16 cellular contexts compared by ENCODE assay signal in the genomic region with DNA sequence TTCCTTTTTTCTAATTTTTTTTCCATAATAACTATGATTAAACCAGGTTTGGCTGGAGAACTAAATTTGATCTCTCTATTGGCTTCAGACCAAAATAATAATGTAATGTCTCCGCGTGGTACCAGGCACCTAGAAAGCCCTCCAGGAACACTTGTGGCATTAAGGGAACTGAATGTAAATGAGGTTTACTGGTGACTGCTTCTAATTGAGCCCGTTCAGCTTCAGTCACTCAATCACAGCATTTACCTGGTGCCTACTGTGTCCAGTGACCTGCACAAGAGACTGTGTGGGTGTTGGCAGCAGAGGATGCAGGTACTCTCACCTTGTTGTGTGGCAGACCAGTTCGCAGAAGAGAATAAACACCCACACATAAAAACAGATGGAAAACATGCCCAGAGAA.
DNase-seq lines count a peak whose midpoint lies in the region; FAIRE-seq and TF ChIP-seq lines count a peak whose summit lies in the region.
"Had no signal": no experiment of that assay in that cellular context is flagged by ENCODE, and none has a peak within 500 bp of the region (broad histone marks: within the 10 kb centered on the region; RNA-seq: fewer than 3 reads in every experiment).

No MANE protein-coding gene starts in this region.

- H3K36me3 ChIP-seq in mammary epithelial cell (ENCODE audit: insufficient read depth, low read length) (no peaks in the 10 kb centered on the region), breast epithelium (no peaks in the 10 kb centered on the region), SK-N-SH (replicated peaks in 1 of 2; ENCODE audit: control insufficient read depth in 1 of 2, insufficient read depth in 2 of 2, low read length in 1 of 2) (no peaks in the 10 kb centered on the region)
- H3K36me3 ChIP-seq: BLaER1 treated with 17β-estradiol and CSF1 and Interleukin-3, amounts not matched to agents 10 nM and 100 nM had no signal

- no peaks in the 10 kb centered on the region for H3F3A ChIP-seq in SK-N-SH (replicated peaks; ENCODE audit: insufficient read depth)

- in situ Hi-C loops in mammary epithelial cell (cut with MboI; ENCODE audit: low sequenced_read_pairs in 2 of 2) = no loop called here

- peak; percentile 1 for DNase-seq in NCI-H1092 treated with DMSO at 0.1 percent for 48 hours (lab: John Stamatoyannopoulos, UW)
- no peak for DNase-seq in NCI-H1092 (lab: John Stamatoyannopoulos, UW)
- no peak for DNase-seq in mammary epithelial cell
- no peak for DNase-seq in breast epithelium (ENCODE audit: low spot score in 2 of 2)
- DNase-seq in HTR-8/SVneo (ENCODE audit: insufficient read length, low spot score) = no peak
- DNase-seq in posterior vena cava (ENCODE audit: low spot score) = peak; percentile 13
- DNase-seq in SK-N-SH = no peak
- no peak for DNase-seq in type B pancreatic cell (ENCODE audit: extremely low spot score, unreplicated experiment)
- DNase-seq: CD4-positive, CD25-positive, alpha-beta regulatory T cell; DMS53; GM23248 had no signal

- H3K4me2 ChIP-seq in mammary epithelial cell (ENCODE audit: insufficient read depth, low read depth, low read length) (no peak overlapping the region), SK-N-SH (no peak overlapping the region)

- H2AFZ ChIP-seq in mammary epithelial cell (ENCODE audit: low read depth, low read length) (peak overlapping the region; percentile 29), SK-N-SH (ENCODE audit: low read depth) (no peak overlapping the region)
- H2AFZ ChIP-seq: GM23248 had no signal

- no peaks in the 10 kb centered on the region for H4K20me1 ChIP-seq in mammary epithelial cell (ENCODE audit: insufficient read depth, low read length)
- H4K20me1 ChIP-seq in SK-N-SH (ENCODE audit: insufficient read depth) = no peaks in the 10 kb centered on the region
- H4K20me1 ChIP-seq: BLaER1 treated with 17β-estradiol and CSF1 and Interleukin-3, amounts not matched to agents 10 nM and 100 nM had no signal

- TF ChIP-seq EP300 in SK-N-SH (IDR thresholded peaks at IDR 0.05; ENCODE audit: borderline replicate concordance in 1 of 2, low read depth in 1 of 2, low read length in 1 of 2) = no peak

- H3K27ac Mint-ChIP-seq in type B pancreatic cell = no peak overlapping the region
- H3K27ac Mint-ChIP-seq: CD4-positive, CD25-positive, alpha-beta regulatory T cell had no signal

- WGBS in mammary epithelial cell (ENCODE audit: low coverage, missing lambda C conversion rate) = 35% methylated on average over 4 of the region's 4 CpGs
- WGBS in SK-N-SH (ENCODE audit: low lambda C conversion rate) = 50% methylated on average over 4 of the region's 4 CpGs

- TF ChIP-seq POLR2A in breast epithelium (IDR thresholded peaks at IDR 0.05) = no peak

- H3K9me3 ChIP-seq in mammary epithelial cell (replicated peaks; ENCODE audit: insufficient read depth, low read length) = no peaks in the 10 kb centered on the region
- no peaks in the 10 kb centered on the region for H3K9me3 ChIP-seq in breast epithelium
- H3K9me3 ChIP-seq in SK-N-SH = no peaks in the 10 kb centered on the region

- intact Hi-C loops in mammary epithelial cell (cut with micrococcal nuclease) = no loop called here
- intact Hi-C loops in breast epithelium (cut with DNase I; ENCODE audit: low total_unique reads) = no loop called here
- intact Hi-C loops in posterior vena cava (cut with DNase I) = no loop called here

- dilution Hi-C loops in mammary epithelial cell (cut with HindIII; ENCODE audit: low sequenced_read_pairs) = no loop called here

- TF ChIP-seq RAD21 in SK-N-SH (IDR thresholded peaks at IDR 0.05; ENCODE audit: low read length) = no peak

- FAIRE-seq in HTR-8/SVneo (lab: Jason Lieb, UNC) = peak; percentile 75
- FAIRE-seq: GM12878, H54 had no signal

- H3K4me3 Mint-ChIP-seq in type B pancreatic cell = no peak overlapping the region

- POLR2A ChIA-PET in SK-N-SH (lab: Yijun Ruan, JAX) = no interaction called here

- H3K9me3 Mint-ChIP-seq in type B pancreatic cell = peaks cover 3% of the 10 kb centered on the region

- CTCF ChIA-PET in mammary epithelial cell (lab: Charles Lee; ENCODE audit: low non-redundant PET) (no interaction called here), SK-N-SH (lab: Yijun Ruan, JAX) (no interaction called here)

- no TSS peak for BruUV-seq in mammary epithelial cell (replicated peaks; lab: Mats Ljungman, UMichigan)

- H3K27ac ChIP-seq in mammary epithelial cell (ENCODE audit: insufficient read depth, low read depth, low read length) (no peak overlapping the region), breast epithelium (no peak overlapping the region), SK-N-SH (ENCODE audit: low read depth in 2 of 2, low read length in 1 of 2) (peak overlapping the region in 1 of 2 experiments; percentile 3; a peak in 1 of 4 replicates)
- H3K27ac ChIP-seq: 22Rv1; BLaER1 treated with 17β-estradiol and CSF1 and Interleukin-3, amounts not matched to agents 10 nM and 100 nM; GM23248; HL-60 had no signal

- H3K27me3 Mint-ChIP-seq in type B pancreatic cell = peaks cover 12% of the 10 kb centered on the region

- H3K9me2 ChIP-seq in SK-N-SH = no peaks in the 10 kb centered on the region

- no peak overlapping the region for H3K4me3 ChIP-seq in mammary epithelial cell (replicated peaks in 1 of 3; ENCODE audit: insufficient read depth in 1 of 3, low read depth in 2 of 3, low read length in 3 of 3)
- H3K4me3 ChIP-seq in breast epithelium = no peak overlapping the region
- H3K4me3 ChIP-seq in SK-N-SH (ENCODE audit: low read depth in 2 of 2, low read length in 1 of 2) = no peak overlapping the region
- H3K4me3 ChIP-seq: BLaER1 treated with 17β-estradiol and CSF1 and Interleukin-3, amounts not matched to agents 10 nM and 100 nM; GM12878; GM23248 had no signal

- H3K79me2 ChIP-seq in mammary epithelial cell (ENCODE audit: insufficient read depth, low read length) (no peaks in the 10 kb centered on the region), SK-N-SH (ENCODE audit: insufficient read depth) (no peaks in the 10 kb centered on the region)

- H3K36me3 Mint-ChIP-seq in type B pancreatic cell = no peaks in the 10 kb centered on the region
- H3K36me3 Mint-ChIP-seq: CD4-positive, CD25-positive, alpha-beta regulatory T cell had no signal

- H3K27me3 ChIP-seq in mammary epithelial cell (ENCODE audit: insufficient read depth, low read length) (no peaks in the 10 kb centered on the region), breast epithelium (no peaks in the 10 kb centered on the region), SK-N-SH (ENCODE audit: insufficient read depth) (no peaks in the 10 kb centered on the region)
- H3K27me3 ChIP-seq: BLaER1 treated with 17β-estradiol and CSF1 and Interleukin-3, amounts not matched to agents 10 nM and 100 nM had no signal

- no peaks in the 10 kb centered on the region for H3K4me1 ChIP-seq in mammary epithelial cell (ENCODE audit: insufficient read depth, low read length)
- H3K4me1 ChIP-seq in breast epithelium = no peaks in the 10 kb centered on the region
- H3K4me1 ChIP-seq in SK-N-SH (ENCODE audit: control insufficient read depth in 1 of 2, insufficient read depth in 2 of 2, low read depth in 1 of 2, low read length in 1 of 2) = peaks cover 0 to 5% of the 10 kb centered on the region in 2 experiments; a peak in 1 of 4 replicates

- H3K9ac ChIP-seq in mammary epithelial cell (ENCODE audit: insufficient read depth, low read length) = no peak overlapping the region
- no peak overlapping the region for H3K9ac ChIP-seq in SK-N-SH
- H3K9ac ChIP-seq: BLaER1 treated with 17β-estradiol and CSF1 and Interleukin-3, amounts not matched to agents 10 nM and 100 nM; GM23248 had no signal

- H3K4me1 Mint-ChIP-seq in type B pancreatic cell (ENCODE audit: unreplicated experiment) = no peaks in the 10 kb centered on the region

- TF ChIP-seq CTCF in mammary epithelial cell (conservative IDR thresholded peaks at IDR 0.05 in 1 of 2, IDR thresholded peaks at IDR 0.05 in 1 of 2; ENCODE audit: extremely low read depth in 1 of 2, insufficient read depth in 1 of 2, low read depth in 1 of 2, low read length in 2 of 2) = no peak
- no peak for TF ChIP-seq CTCF in breast epithelium (IDR thresholded peaks at IDR 0.05)
- no peak for TF ChIP-seq CTCF in SK-N-SH (IDR thresholded peaks at IDR 0.05)
- no peak for TF ChIP-seq CTCF in type B pancreatic cell (conservative IDR thresholded peaks at IDR 0.05)

TF ChIP-seq in SK-N-SH, 30 proteins besides CTCF, POLR2A, EP300 and RAD21:
- TF ChIP-seq RXRA (IDR thresholded peaks at IDR 0.05; ENCODE audit: borderline replicate concordance, low read depth) = no peak
- no peak for TF ChIP-seq TEAD4 (IDR thresholded peaks at IDR 0.05; ENCODE audit: borderline replicate concordance, insufficient read depth)
- TF ChIP-seq, protein P1, sequence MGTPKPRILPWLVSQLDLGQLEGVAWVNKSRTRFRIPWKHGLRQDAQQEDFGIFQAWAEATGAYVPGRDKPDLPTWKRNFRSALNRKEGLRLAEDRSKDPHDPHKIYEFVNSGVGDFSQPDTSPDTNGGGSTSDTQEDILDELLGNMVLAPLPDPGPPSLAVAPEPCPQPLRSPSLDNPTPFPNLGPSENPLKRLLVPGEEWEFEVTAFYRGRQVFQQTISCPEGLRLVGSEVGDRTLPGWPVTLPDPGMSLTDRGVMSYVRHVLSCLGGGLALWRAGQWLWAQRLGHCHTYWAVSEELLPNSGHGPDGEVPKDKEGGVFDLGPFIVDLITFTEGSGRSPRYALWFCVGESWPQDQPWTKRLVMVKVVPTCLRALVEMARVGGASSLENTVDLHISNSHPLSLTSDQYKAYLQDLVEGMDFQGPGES (IDR thresholded peaks at IDR 0.05; ENCODE audit: low read depth, low read length) = no peak
- TF ChIP-seq EZH2phosphoT487 (IDR thresholded peaks at IDR 0.05; ENCODE audit: borderline replicate concordance, low read depth) = no peak

Comparison
In these comparisons a context has a peak if more than half of its experiments do, and no peak if none do; other contexts are left out.
1. DNase-seq: peak in NCI-H1092 treated with DMSO at 0.1 percent for 48 hours (single experiment) and posterior vena cava (single experiment); none in NCI-H1092 (single experiment), mammary epithelial cell (single experiment), breast epithelium (0 of 2), HTR-8/SVneo (single experiment), SK-N-SH (single experiment) and type B pancreatic cell (single experiment).